In genomic region chr17:76481091-76481655, GRCh38 we compare ENCODE assay signal across 9 cellular contexts. TPM values are rescaled to one million over a fixed set of nuclear protein-coding genes. Genes with fewer than 3 reads are reported as not detected.
DNase-seq lines count a peak whose midpoint lies in the region; ATAC-seq and TF ChIP-seq lines count a peak whose summit lies in the region.
"Had no signal": no experiment of that assay in that cellular context is flagged by ENCODE, and none has a peak within 500 bp of the region (broad histone marks: within the 10 kb centered on the region; RNA-seq: fewer than 3 reads in every experiment).

No MANE protein-coding gene starts in this region.

- DNase-seq in MM.1S (peak; percentile 93), left colon (peak in 1 of 2 donors; percentile 56), RKO (ENCODE audit: low spot score) (no peak), cerebellar cortex (ENCODE audit: low spot score) (no peak)
- no peak for DNase-seq in activated CD4-positive, alpha-beta memory T cell treated with anti-CD3 and anti-CD28 coated beads, Interleukin-2, amount 10 ng/mL, durations not matched to agents 7 days and 5 days
- DNase-seq in activated CD4-positive, alpha-beta T cell treated with anti-CD3 and anti-CD28 coated beads, Interleukin-2, amount 50 U/mL, for 48 hours, result no peak

- H3F3A ChIP-seq in MM.1S (ENCODE audit: insufficient read depth, low read length), result peaks cover 40% of the 10 kb centered on the region

- H3K27ac ChIP-seq in MM.1S (ENCODE audit: low read length), result peak overlapping the region; percentile 94

- H3K36me3 ChIP-seq in MM.1S (replicated peaks; ENCODE audit: insufficient read depth, low read length), result no peaks in the 10 kb centered on the region

- H3K27me3 Mint-ChIP-seq in activated CD4-positive, alpha-beta memory T cell treated with anti-CD3 and anti-CD28 coated beads, Interleukin-2, amount 10 ng/mL, durations not matched to agents 7 days and 5 days, result no peaks in the 10 kb centered on the region

- H3K9me3 Mint-ChIP-seq in activated CD4-positive, alpha-beta memory T cell treated with anti-CD3 and anti-CD28 coated beads, Interleukin-2, amount 10 ng/mL, durations not matched to agents 7 days and 5 days, result no peaks in the 10 kb centered on the region

- peaks cover 10% of the 10 kb centered on the region for H3K36me3 Mint-ChIP-seq in activated CD4-positive, alpha-beta memory T cell treated with anti-CD3 and anti-CD28 coated beads, Interleukin-2, amount 10 ng/mL, durations not matched to agents 7 days and 5 days (ENCODE audit: low read depth)

- no peaks in the 10 kb centered on the region for H4K20me1 ChIP-seq in MM.1S (ENCODE audit: insufficient read depth, low read length)

- peak overlapping the region; percentile 84 for H3K9ac ChIP-seq in MM.1S (ENCODE audit: low read length)

- POLR2A ChIA-PET in activated CD4-positive, alpha-beta memory T cell treated with anti-CD3 and anti-CD28 coated beads, Interleukin-2, amount 10 ng/mL, durations not matched to agents 7 days and 5 days (lab: Charles Lee), result interaction anchor here (0.6 kb wide), 1 partner anchor 437 kb away, joined by 3 read pairs; no protein-coding TSS in a partner anchor

- no peak overlapping the region for H3K27ac Mint-ChIP-seq in activated CD4-positive, alpha-beta memory T cell treated with anti-CD3 and anti-CD28 coated beads, Interleukin-2, amount 10 ng/mL, durations not matched to agents 7 days and 5 days

- H3K4me1 ChIP-seq in MM.1S (ENCODE audit: low read length), result peaks cover 35% of the 10 kb centered on the region

- peak; percentile 75 for ATAC-seq in GM21515 (IDR thresholded peaks at IDR 0.05; ENCODE audit: unreplicated experiment)
- peak; percentile 41 for ATAC-seq in left colon

- no peak for TF ChIP-seq CTCF in MM.1S (IDR thresholded peaks at IDR 0.05; ENCODE audit: low read length)

- no peaks in the 10 kb centered on the region for H3K9me3 ChIP-seq in MM.1S (replicated peaks; ENCODE audit: insufficient read depth, low read length)

- H3K9me2 ChIP-seq in MM.1S (replicated peaks; ENCODE audit: insufficient read depth, low read length), result no peaks in the 10 kb centered on the region

- H3K4me3 Mint-ChIP-seq in activated CD4-positive, alpha-beta memory T cell treated with anti-CD3 and anti-CD28 coated beads, Interleukin-2, amount 10 ng/mL, durations not matched to agents 7 days and 5 days, result no peak overlapping the region

- peak overlapping the region; percentile 37; the same call in 1 of the 2 replicates for H3K4me3 ChIP-seq in GM08714 (ENCODE audit: low read length)
- peak overlapping the region; percentile 56 for H3K4me3 ChIP-seq in MM.1S (ENCODE audit: low read length)

- no peak overlapping the region for H2AFZ ChIP-seq in MM.1S (ENCODE audit: low read length)

- no peaks in the 10 kb centered on the region for H3K27me3 ChIP-seq in MM.1S (replicated peaks; ENCODE audit: insufficient read depth, low read length)

- intact Hi-C loops in left colon (cut with DNase I, micrococcal nuclease), result no loop called here

- H3K4me1 Mint-ChIP-seq in activated CD4-positive, alpha-beta memory T cell treated with anti-CD3 and anti-CD28 coated beads, Interleukin-2, amount 10 ng/mL, durations not matched to agents 7 days and 5 days, result peaks cover 2% of the 10 kb centered on the region

- peaks cover 12% of the 10 kb centered on the region for H3K79me2 ChIP-seq in MM.1S (ENCODE audit: low read length)

- CTCF ChIA-PET in activated CD4-positive, alpha-beta memory T cell treated with anti-CD3 and anti-CD28 coated beads, Interleukin-2, amount 10 ng/mL, durations not matched to agents 7 days and 5 days (lab: Charles Lee), result no interaction called here

- H3K4me2 ChIP-seq in MM.1S (ENCODE audit: low read depth, low read length), result peak overlapping the region; percentile 94

RNA-seq across cellular contexts. Expression of gene AANAT, which starts 13.8 kb away (rescaled TPM):
- total RNA-seq in left colon, result not detected
- total RNA-seq in activated CD4-positive, alpha-beta memory T cell treated with anti-CD3 and anti-CD28 coated beads, Interleukin-2, amount 10 ng/mL, durations not matched to agents 7 days and 5 days, result not detected
- total RNA-seq: lung microvascular endothelial cell had no signal

RNA-seq across cellular contexts. Expression of gene RHBDF2, which starts 20.1 kb away (rescaled TPM):
- 10 to 100 TPM; 11.6 to 12.8 TPM for total RNA-seq in left colon
- 10 to 100 TPM; 33.2 to 33.8 TPM for total RNA-seq in activated CD4-positive, alpha-beta memory T cell treated with anti-CD3 and anti-CD28 coated beads, Interleukin-2, amount 10 ng/mL, durations not matched to agents 7 days and 5 days

RNA-seq across cellular contexts. Expression of gene UBE2O, which starts 28.2 kb away (rescaled TPM):
- 10 to 100 TPM; 15.9 to 18.2 TPM for total RNA-seq in left colon
- 10 to 100 TPM; 26.5 to 28.9 TPM for total RNA-seq in activated CD4-positive, alpha-beta memory T cell treated with anti-CD3 and anti-CD28 coated beads, Interleukin-2, amount 10 ng/mL, durations not matched to agents 7 days and 5 days

RNA-seq across cellular contexts. Expression of gene CYGB, which starts 56.3 kb away (rescaled TPM):
- 10 to 100 TPM in 1 of 2 donors, 1 to 10 TPM in 1; 9.0 to 12.2 TPM for total RNA-seq in left colon
- total RNA-seq in activated CD4-positive, alpha-beta memory T cell treated with anti-CD3 and anti-CD28 coated beads, Interleukin-2, amount 10 ng/mL, durations not matched to agents 7 days and 5 days, result not detected

RNA-seq across cellular contexts. Expression of gene PRCD, which starts 58.7 kb away (rescaled TPM):
- 1 to 10 TPM in 1 of 2 donors, under 1 TPM in 1; 0.92 to 2.3 TPM for total RNA-seq in left colon
- not detected for total RNA-seq in activated CD4-positive, alpha-beta memory T cell treated with anti-CD3 and anti-CD28 coated beads, Interleukin-2, amount 10 ng/mL, durations not matched to agents 7 days and 5 days
